ENCODE assay signal across 8 cellular contexts in genomic region chr19:5903502-5904301, GRCh38. TPM values are rescaled to one million over a fixed set of nuclear protein-coding genes. Genes with fewer than 3 reads are reported as not detected.
DNase-seq lines count a peak whose midpoint lies in the region; ATAC-seq, FAIRE-seq and TF ChIP-seq lines count a peak whose summit lies in the region.

TSS of gene NDUFA11 (minus strand) at chr19:5903790. CDS start at chr19:5903708, 82 bp downstream.

- intact Hi-C loops in left cardiac atrium (cut with DNase I) = no loop called here

- peaks cover 18% of the 10 kb centered on the region for H3K36me3 Mint-ChIP-seq in activated naive CD8-positive, alpha-beta T cell treated with anti-CD3 and anti-CD28 coated beads, Interleukin-2, amount 50 U/mL, for 24 hours (ENCODE audit: low read depth)
- peaks cover 4% of the 10 kb centered on the region for H3K36me3 Mint-ChIP-seq in progenitor cell of endocrine pancreas (ENCODE audit: insufficient read depth)

- peak within 1 kb of the TSS; percentile 94 for H3K4me3 Mint-ChIP-seq in activated naive CD8-positive, alpha-beta T cell treated with anti-CD3 and anti-CD28 coated beads, Interleukin-2, amount 50 U/mL, for 24 hours
- peak within 1 kb of the TSS; percentile 92 for H3K4me3 Mint-ChIP-seq in progenitor cell of endocrine pancreas (ENCODE audit: low read depth)

- H3K27me3 Mint-ChIP-seq in activated naive CD8-positive, alpha-beta T cell treated with anti-CD3 and anti-CD28 coated beads, Interleukin-2, amount 50 U/mL, for 24 hours = no peaks in the 10 kb centered on the region
- no peaks in the 10 kb centered on the region for H3K27me3 Mint-ChIP-seq in progenitor cell of endocrine pancreas

- peaks cover 57% of the 10 kb centered on the region for H3K4me1 Mint-ChIP-seq in activated naive CD8-positive, alpha-beta T cell treated with anti-CD3 and anti-CD28 coated beads, Interleukin-2, amount 50 U/mL, for 24 hours
- H3K4me1 Mint-ChIP-seq in progenitor cell of endocrine pancreas (ENCODE audit: low read depth) = peaks cover 6% of the 10 kb centered on the region

- peak within 1 kb of the TSS; percentile 99 for H3K27ac Mint-ChIP-seq in activated naive CD8-positive, alpha-beta T cell treated with anti-CD3 and anti-CD28 coated beads, Interleukin-2, amount 50 U/mL, for 24 hours
- peak within 1 kb of the TSS; percentile 99 for H3K27ac Mint-ChIP-seq in progenitor cell of endocrine pancreas

- H3K9me3 Mint-ChIP-seq in activated naive CD8-positive, alpha-beta T cell treated with anti-CD3 and anti-CD28 coated beads, Interleukin-2, amount 50 U/mL, for 24 hours = no peaks in the 10 kb centered on the region
- no peaks in the 10 kb centered on the region for H3K9me3 Mint-ChIP-seq in progenitor cell of endocrine pancreas (ENCODE audit: low read depth)

- DNase-seq in GM12892 (ENCODE audit: insufficient read length) = peak; percentile 96
- peak; percentile 93 for DNase-seq in NCI-H1436 (lab: John Stamatoyannopoulos, UW)
- peak; percentile 92 for DNase-seq in SW480 (ENCODE audit: low spot score)
- peak; percentile 98 for DNase-seq in activated naive CD8-positive, alpha-beta T cell treated with anti-CD3 and anti-CD28 coated beads, Interleukin-2, amount 50 U/mL, for 24 hours
- DNase-seq in left cardiac atrium = peak; percentile 99
- peak; percentile 95 for DNase-seq in progenitor cell of endocrine pancreas (ENCODE audit: low spot score, unreplicated experiment)
- DNase-seq in ureter (ENCODE audit: low spot score) = peak; percentile 99

- peak; percentile 84 for TF ChIP-seq POLR2A in GM12892 (IDR thresholded peaks at IDR 0.05; ENCODE audit: low read depth, low read length)

- FAIRE-seq in GM12892 (lab: Jason Lieb, UNC) = peak; percentile 100

- ATAC-seq in HG02840 (IDR thresholded peaks at IDR 0.05; ENCODE audit: low FRiP score, unreplicated experiment) (peak; percentile 34), left cardiac atrium (peak; percentile 75 to 84)
- peak; percentile 41 for ATAC-seq in activated naive CD8-positive, alpha-beta T cell treated with anti-CD3 and anti-CD28 coated beads, Interleukin-2, amount 50 U/mL, for 24 hours

- no peak for TF ChIP-seq CTCF in progenitor cell of endocrine pancreas (IDR thresholded peaks at IDR 0.05; ENCODE audit: unreplicated experiment)

RNA-seq across cellular contexts. Expression of gene NDUFA11, which starts in this region (rescaled TPM):
- 163 TPM for polyA plus RNA-seq in GM12892 (2012; ENCODE audit: missing spikeins)
- total RNA-seq in left cardiac atrium (100 to 1,000 TPM; 503 to 537 TPM), progenitor cell of endocrine pancreas (210 and 217 TPM in 2 replicates), ureter (177 TPM)

Comparison
In these comparisons a context has a peak if more than half of its experiments do, and no peak if none do; other contexts are left out.
1. Peak in every context shown above with its lines: DNase-seq and ATAC-seq.